In the genomic region with DNA sequence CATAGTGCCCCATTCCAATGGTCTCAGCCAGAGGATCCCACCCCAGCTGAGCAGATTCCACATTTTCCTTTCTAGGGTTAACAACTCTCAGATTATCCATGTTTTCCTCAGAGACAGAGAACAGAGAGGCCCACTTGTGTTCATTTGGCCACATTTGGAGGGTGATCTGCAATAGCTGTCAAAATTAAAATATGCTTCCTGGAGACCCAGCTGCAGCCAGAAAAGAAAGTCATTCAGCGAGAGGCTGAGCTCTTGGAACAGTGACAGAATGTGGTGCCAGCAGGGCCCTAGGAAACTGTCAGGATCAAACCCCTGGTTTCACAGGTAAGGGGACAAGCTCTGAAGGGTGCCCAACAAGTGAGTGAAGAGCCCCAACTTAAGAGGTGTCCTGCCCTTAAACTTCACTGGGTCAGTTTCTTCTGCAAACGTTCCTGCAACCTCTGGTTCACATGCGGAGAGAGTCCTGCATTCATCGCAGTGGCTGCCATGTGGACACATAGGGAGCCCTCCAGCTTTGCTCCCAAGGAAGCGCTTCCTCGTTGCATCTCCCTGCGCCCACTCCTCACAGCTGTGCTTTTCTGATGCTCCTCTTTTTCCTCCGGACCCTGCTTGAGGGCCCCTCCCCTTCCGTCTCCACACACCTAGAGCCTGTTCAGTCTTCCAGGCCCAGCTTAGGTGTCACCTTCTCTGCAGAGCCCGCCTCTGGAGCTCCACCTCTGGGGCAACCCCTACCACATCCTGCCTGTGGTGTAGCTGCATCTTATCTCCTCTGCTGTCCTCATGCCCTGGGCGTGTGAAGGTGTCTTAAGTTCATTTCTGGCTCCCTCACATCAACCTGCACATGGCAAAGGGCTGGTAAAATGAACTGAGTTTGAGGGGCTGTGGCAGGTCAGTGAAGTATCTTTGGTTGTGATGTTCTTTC, we compare ENCODE assay signal across 7 cellular contexts. TPM values are rescaled to one million over a fixed set of nuclear protein-coding genes. Genes with fewer than 3 reads are reported as not detected.
DNase-seq lines count a peak whose midpoint lies in the region; ATAC-seq, FAIRE-seq and TF ChIP-seq lines count a peak whose summit lies in the region.

No MANE protein-coding gene starts in this region.

- no peaks in the 10 kb centered on the region for H3K9me3 ChIP-seq in pancreas

- FAIRE-seq in pancreas (lab: Jason Lieb, UNC): no peak

- no peaks in the 10 kb centered on the region for H3K27me3 Mint-ChIP-seq in stimulated activated naive CD8-positive, alpha-beta T cell treated with anti-CD3 and anti-CD28 coated beads, Interleukin-15, amount 100 ng/mL, for 72 hours

- peak overlapping the region; percentile 91 to 97 for H3K27ac Mint-ChIP-seq in stimulated activated naive CD8-positive, alpha-beta T cell treated with anti-CD3 and anti-CD28 coated beads, Interleukin-15, amount 100 ng/mL, for 72 hours

- H3K9me3 Mint-ChIP-seq in stimulated activated naive CD8-positive, alpha-beta T cell treated with anti-CD3 and anti-CD28 coated beads, Interleukin-15, amount 100 ng/mL, for 72 hours: no peaks in the 10 kb centered on the region

- H3K4me1 Mint-ChIP-seq in stimulated activated naive CD8-positive, alpha-beta T cell treated with anti-CD3 and anti-CD28 coated beads, Interleukin-15, amount 100 ng/mL, for 72 hours: peaks cover 94% of the 10 kb centered on the region

- H3K27ac ChIP-seq in pancreas: no peak overlapping the region

- H3K27me3 ChIP-seq in pancreas: no peaks in the 10 kb centered on the region

- no peak for TF ChIP-seq CTCF in pancreas (IDR thresholded peaks at IDR 0.05)

- 74 to 75% methylated on average over 11 of the region's 11 CpGs for WGBS in pancreas, 2 donors

- H3K36me3 ChIP-seq in pancreas: no peaks in the 10 kb centered on the region

- no peak overlapping the region for H3K4me3 ChIP-seq in pancreas

- H3K4me3 Mint-ChIP-seq in stimulated activated naive CD8-positive, alpha-beta T cell treated with anti-CD3 and anti-CD28 coated beads, Interleukin-15, amount 100 ng/mL, for 72 hours: peak overlapping the region; percentile 82 to 95

- DNase-seq in T follicular helper cell (ENCODE audit: low read depth) (peak; percentile 82), pancreas (no peak), EL (no peak), AG20443 (ENCODE audit: low spot score) (no peak), AML-193 (lab: John Stamatoyannopoulos, UW) (no peak)
- DNase-seq in activated T-cell treated with anti-CD3 and anti-CD28 coated beads, Interleukin-2, amount 50 U/mL, for 48 hours: peak; percentile 80 to 84
- peak; percentile 73 to 86 for DNase-seq in stimulated activated naive CD8-positive, alpha-beta T cell treated with anti-CD3 and anti-CD28 coated beads, Interleukin-15, amount 100 ng/mL, for 72 hours

- ATAC-seq in pancreas: peak in 3 of 4 donors; percentile 18 to 63 (median 54)
- peak; percentile 100 for ATAC-seq in stimulated activated naive CD8-positive, alpha-beta T cell treated with anti-CD3 and anti-CD28 coated beads, Interleukin-15, amount 100 ng/mL, for 72 hours

- no peaks in the 10 kb centered on the region for H3K4me1 ChIP-seq in pancreas

- intact Hi-C loops in pancreas (cut with DNase I): no loop called here

RNA-seq across cellular contexts. Expression of a gene that starts 3.9 kb away (rescaled TPM):
- 1 to 10 TPM in 1 of 6 donors, under 1 TPM in 5; 0.32 to 1.5 (median 0.67) TPM for total RNA-seq in pancreas
- polyA plus RNA-seq in pancreas: 1 to 10 TPM; 2.0 TPM

RNA-seq across cellular contexts. Expression of a gene that starts 22.3 kb away (rescaled TPM):
- total RNA-seq in pancreas: 10 to 100 TPM in 4 of 6 donors, 1 to 10 TPM in 2; 4.6 to 19.4 (median 12.7) TPM
- 10 to 100 TPM in 1 of 2 donors, 1 to 10 TPM in 1; 10.0 to 16.1 TPM for polyA plus RNA-seq in pancreas

RNA-seq across cellular contexts. Expression of a gene that starts 54.1 kb away (rescaled TPM):
- 1 to 10 TPM in 1 of 6 donors, under 1 TPM in 5; 0.22 to 1.8 (median 0.41) TPM for total RNA-seq in pancreas
- 1 to 10 TPM in 1 of 2 donors, under 1 TPM in 1; 0.99 to 2.1 TPM for polyA plus RNA-seq in pancreas

Comparison
In these comparisons a context has a peak if more than half of its experiments do, and no peak if none do; other contexts are left out.
1. DNase-seq: peak in T follicular helper cell (single experiment), activated T-cell treated with anti-CD3 and anti-CD28 coated beads, Interleukin-2, amount 50 U/mL, for 48 hours (2 of 2) and stimulated activated naive CD8-positive, alpha-beta T cell treated with anti-CD3 and anti-CD28 coated beads, Interleukin-15, amount 100 ng/mL, for 72 hours (2 of 2); none in pancreas (0 of 6), EL (single experiment), AG20443 (single experiment) and AML-193 (0 of 2).